Comparison of ENCODE assay signal across 1 cellular context in the genomic region with DNA sequence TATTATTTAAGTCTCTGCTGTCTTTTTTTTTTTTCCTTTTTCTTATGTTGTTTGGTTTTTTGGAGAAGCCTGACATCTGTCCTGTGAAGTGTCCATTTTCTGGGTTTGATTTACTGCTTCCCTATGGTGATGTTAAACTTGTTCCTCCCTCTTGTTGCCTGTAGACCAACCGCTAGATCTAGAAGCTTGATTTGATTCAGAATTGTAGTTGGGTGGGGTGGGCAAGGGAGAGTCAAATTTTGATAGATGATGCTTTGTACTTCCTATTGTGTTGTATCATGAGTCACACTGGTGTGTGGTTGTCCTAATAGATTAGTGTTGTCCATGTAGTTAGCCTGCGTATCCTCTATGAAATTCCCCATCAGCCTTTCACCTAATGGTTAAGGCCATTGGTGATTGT.
TF ChIP-seq lines count a peak whose summit lies in the region.

No MANE protein-coding gene starts in this region.

TF ChIP-seq in HCT116, 20 proteins besides CTCF, POLR2A, EP300 and RAD21:
- TF ChIP-seq REST (IDR thresholded peaks at IDR 0.05; ENCODE audit: low read depth) (no peak), ZFX (IDR thresholded peaks at IDR 0.05) (no peak), SIN3A (IDR thresholded peaks at IDR 0.05; ENCODE audit: low read depth) (no peak), ELF1 (IDR thresholded peaks at IDR 0.05; ENCODE audit: borderline replicate concordance, low read depth) (no peak), EZH2phosphoT487 (IDR thresholded peaks at IDR 0.05; ENCODE audit: borderline replicate concordance) (no peak), TCF7L2 (IDR thresholded peaks at IDR 0.05; ENCODE audit: borderline replicate concordance, extremely low read depth, insufficient read depth, insufficient read length) (no peak), ZNF274 (IDR thresholded peaks at IDR 0.05; ENCODE audit: low read depth, low read length) (no peak), YY1 (IDR thresholded peaks at IDR 0.05; ENCODE audit: extremely low read depth, insufficient replicate concordance, low read depth, low read length) (no peak), MAX (IDR thresholded peaks at IDR 0.05) (no peak), JUND (IDR thresholded peaks at IDR 0.05) (no peak), CBX3 (IDR thresholded peaks at IDR 0.05; ENCODE audit: low read depth) (no peak), ATF3 (IDR thresholded peaks at IDR 0.05) (no peak), CEBPB (IDR thresholded peaks at IDR 0.05; ENCODE audit: low read depth) (no peak), EZH2 (IDR thresholded peaks at IDR 0.05) (no peak), SRF (IDR thresholded peaks at IDR 0.05; ENCODE audit: low read depth) (no peak), SP1 (IDR thresholded peaks at IDR 0.05; ENCODE audit: low read depth) (no peak), FOSL1 (IDR thresholded peaks at IDR 0.05; ENCODE audit: low read depth) (no peak)
- TF ChIP-seq, protein P1, sequence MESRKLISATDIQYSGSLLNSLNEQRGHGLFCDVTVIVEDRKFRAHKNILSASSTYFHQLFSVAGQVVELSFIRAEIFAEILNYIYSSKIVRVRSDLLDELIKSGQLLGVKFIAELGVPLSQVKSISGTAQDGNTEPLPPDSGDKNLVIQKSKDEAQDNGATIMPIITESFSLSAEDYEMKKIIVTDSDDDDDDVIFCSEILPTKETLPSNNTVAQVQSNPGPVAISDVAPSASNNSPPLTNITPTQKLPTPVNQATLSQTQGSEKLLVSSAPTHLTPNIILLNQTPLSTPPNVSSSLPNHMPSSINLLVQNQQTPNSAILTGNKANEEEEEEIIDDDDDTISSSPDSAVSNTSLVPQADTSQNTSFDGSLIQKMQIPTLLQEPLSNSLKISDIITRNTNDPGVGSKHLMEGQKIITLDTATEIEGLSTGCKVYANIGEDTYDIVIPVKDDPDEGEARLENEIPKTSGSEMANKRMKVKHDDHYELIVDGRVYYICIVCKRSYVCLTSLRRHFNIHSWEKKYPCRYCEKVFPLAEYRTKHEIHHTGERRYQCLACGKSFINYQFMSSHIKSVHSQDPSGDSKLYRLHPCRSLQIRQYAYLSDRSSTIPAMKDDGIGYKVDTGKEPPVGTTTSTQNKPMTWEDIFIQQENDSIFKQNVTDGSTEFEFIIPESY (IDR thresholded peaks at IDR 0.05; ENCODE audit: extremely low read depth, insufficient replicate concordance, low read length): no peak
